12 cellular contexts compared by ENCODE assay signal in genomic region chr5:132478498-132478855, GRCh38. TPM values are rescaled to one million over a fixed set of nuclear protein-coding genes. Genes with fewer than 3 reads are reported as not detected.
DNase-seq lines count a peak whose midpoint lies in the region; ATAC-seq, FAIRE-seq and TF ChIP-seq lines count a peak whose summit lies in the region.
"Had no signal": no experiment of that assay in that cellular context is flagged by ENCODE, and none has a peak within 500 bp of the region (broad histone marks: within the 10 kb centered on the region; RNA-seq: fewer than 3 reads in every experiment).

No MANE protein-coding gene starts in this region.

- H3K27me3 ChIP-seq in astrocyte (ENCODE audit: insufficient read depth, low read length): no peaks in the 10 kb centered on the region
- H3K27me3 ChIP-seq: BE2C had no signal

- no peak overlapping the region for H2AFZ ChIP-seq in astrocyte (ENCODE audit: low read depth, low read length)

- no peaks in the 10 kb centered on the region for H4K20me1 ChIP-seq in astrocyte (ENCODE audit: insufficient read depth, low read length)

- H3K4me3 ChIP-seq in astrocyte (ENCODE audit: insufficient read depth, low read depth, low read length): no peak overlapping the region

- no peak overlapping the region for H3K4me2 ChIP-seq in astrocyte (ENCODE audit: low read length)

- H3K79me2 ChIP-seq in astrocyte (ENCODE audit: insufficient read depth, low read length): no peaks in the 10 kb centered on the region

- H3K4me1 Mint-ChIP-seq in stimulated activated naive CD8-positive, alpha-beta T cell treated with anti-CD3 and anti-CD28 coated beads, Interleukin-15, Interleukin-2, amounts not matched to agents 100 ng/mL and 50 ng/mL, for 24 hours (ENCODE audit: low read depth): peaks cover 86% of the 10 kb centered on the region
- peaks cover 17% of the 10 kb centered on the region for H3K4me1 Mint-ChIP-seq in astrocyte (ENCODE audit: low read depth, unreplicated experiment)
- peaks cover 75% of the 10 kb centered on the region in 2 donors for H3K4me1 Mint-ChIP-seq in natural killer cell treated with Interleukin-12 subunit alpha and Interleukin-12 subunit beta and Interleukin-15 and Interleukin-18, amount 100 ng/mL, for 72 hours (ENCODE audit: low read depth in 2 of 2)

- no peaks in the 10 kb centered on the region for H3K27me3 Mint-ChIP-seq in stimulated activated naive CD8-positive, alpha-beta T cell treated with anti-CD3 and anti-CD28 coated beads, Interleukin-15, Interleukin-2, amounts not matched to agents 100 ng/mL and 50 ng/mL, for 24 hours
- no peaks in the 10 kb centered on the region for H3K27me3 Mint-ChIP-seq in astrocyte (ENCODE audit: low read depth, unreplicated experiment)
- H3K27me3 Mint-ChIP-seq in natural killer cell treated with Interleukin-12 subunit alpha and Interleukin-12 subunit beta and Interleukin-15 and Interleukin-18, amount 100 ng/mL, for 72 hours: no peaks in the 10 kb centered on the region

- no peak overlapping the region for H3K27ac ChIP-seq in astrocyte (ENCODE audit: low read depth, low read length)
- H3K27ac ChIP-seq: epithelial cell of prostate had no signal

- intact Hi-C loops in head of caudate nucleus (cut with DNase I) (no loop called here), sciatic nerve (cut with DNase I) (no loop called here)

- H3K36me3 ChIP-seq in astrocyte (ENCODE audit: insufficient read depth, low read length): peaks cover 6% of the 10 kb centered on the region
- H3K36me3 ChIP-seq: BE2C had no signal

- H3K4me1 ChIP-seq in astrocyte (ENCODE audit: insufficient read depth, low read length): no peaks in the 10 kb centered on the region

- no peak for FAIRE-seq in astrocyte (lab: Jason Lieb, UNC)

- no peak overlapping the region for H3K9ac ChIP-seq in astrocyte (ENCODE audit: low read length)

- peak overlapping the region; percentile 61 for H3K27ac Mint-ChIP-seq in stimulated activated naive CD8-positive, alpha-beta T cell treated with anti-CD3 and anti-CD28 coated beads, Interleukin-15, Interleukin-2, amounts not matched to agents 100 ng/mL and 50 ng/mL, for 24 hours
- peak overlapping the region; percentile 47 for H3K27ac Mint-ChIP-seq in astrocyte (ENCODE audit: unreplicated experiment)
- peak overlapping the region; percentile 90 to 97 for H3K27ac Mint-ChIP-seq in natural killer cell treated with Interleukin-12 subunit alpha and Interleukin-12 subunit beta and Interleukin-15 and Interleukin-18, amount 100 ng/mL, for 72 hours

- no peaks in the 10 kb centered on the region for H3K9me3 ChIP-seq in astrocyte (ENCODE audit: insufficient read depth, low read depth, low read length)
- H3K9me3 ChIP-seq: BE2C had no signal

- no peak for TF ChIP-seq CTCF in astrocyte (IDR thresholded peaks at IDR 0.05; ENCODE audit: insufficient read depth, low read depth, low read length)

- no peak for DNase-seq in stimulated activated naive CD8-positive, alpha-beta T cell treated with anti-CD3 and anti-CD28 coated beads, Interleukin-15, Interleukin-2, amounts not matched to agents 100 U/mL and 50 U/mL, for 24 hours
- no peak for DNase-seq in astrocyte (ENCODE audit: low read depth)
- peak; percentile 40 for DNase-seq in natural killer cell treated with Interleukin-12 subunit alpha and Interleukin-12 subunit beta and Interleukin-15 and Interleukin-18, amount 100 ng/mL, for 72 hours (ENCODE audit: low spot score)
- no peak for DNase-seq in head of caudate nucleus
- DNase-seq in anterior cingulate cortex (lab: John Stamatoyannopoulos, UW): no peak
- DNase-seq in sciatic nerve (ENCODE audit: low spot score): no peak
- DNase-seq in DMS79 (lab: John Stamatoyannopoulos, UW): no peak
- DNase-seq: activated CD8-positive, alpha-beta memory T cell treated with anti-CD3 and anti-CD28 coated beads for 24 hours; BE2C; NCI-H2171 treated with DMSO at 0.1 percent for 48 hours had no signal

- no peak for ATAC-seq in stimulated activated naive CD8-positive, alpha-beta T cell treated with anti-CD3 and anti-CD28 coated beads, Interleukin-15, Interleukin-2, amounts not matched to agents 100 U/mL and 50 U/mL, for 24 hours
- peak in 1 of 2 donors; percentile 1 for ATAC-seq in natural killer cell treated with Interleukin-12 subunit alpha and Interleukin-12 subunit beta and Interleukin-15 and Interleukin-18, amount 100 ng/mL, for 72 hours
- ATAC-seq in sciatic nerve: no peak

- peaks cover 8% of the 10 kb centered on the region for H3K36me3 Mint-ChIP-seq in stimulated activated naive CD8-positive, alpha-beta T cell treated with anti-CD3 and anti-CD28 coated beads, Interleukin-15, Interleukin-2, amounts not matched to agents 100 ng/mL and 50 ng/mL, for 24 hours (ENCODE audit: low read depth)
- H3K36me3 Mint-ChIP-seq in astrocyte (ENCODE audit: low read depth, unreplicated experiment): peaks cover 18% of the 10 kb centered on the region
- H3K36me3 Mint-ChIP-seq in natural killer cell treated with Interleukin-12 subunit alpha and Interleukin-12 subunit beta and Interleukin-15 and Interleukin-18, amount 100 ng/mL, for 72 hours: no peaks in the 10 kb centered on the region

- no peaks in the 10 kb centered on the region for H3K9me3 Mint-ChIP-seq in stimulated activated naive CD8-positive, alpha-beta T cell treated with anti-CD3 and anti-CD28 coated beads, Interleukin-15, Interleukin-2, amounts not matched to agents 100 ng/mL and 50 ng/mL, for 24 hours
- H3K9me3 Mint-ChIP-seq in astrocyte (ENCODE audit: unreplicated experiment): no peaks in the 10 kb centered on the region
- no peaks in the 10 kb centered on the region for H3K9me3 Mint-ChIP-seq in natural killer cell treated with Interleukin-12 subunit alpha and Interleukin-12 subunit beta and Interleukin-15 and Interleukin-18, amount 100 ng/mL, for 72 hours

- no peak overlapping the region for H3K4me3 Mint-ChIP-seq in stimulated activated naive CD8-positive, alpha-beta T cell treated with anti-CD3 and anti-CD28 coated beads, Interleukin-15, Interleukin-2, amounts not matched to agents 100 ng/mL and 50 ng/mL, for 24 hours
- no peak overlapping the region for H3K4me3 Mint-ChIP-seq in astrocyte (ENCODE audit: unreplicated experiment)
- H3K4me3 Mint-ChIP-seq in natural killer cell treated with Interleukin-12 subunit alpha and Interleukin-12 subunit beta and Interleukin-15 and Interleukin-18, amount 100 ng/mL, for 72 hours: peak overlapping the region; percentile 13

RNA-seq across cellular contexts. Expression of gene IRF1, which starts 12.1 kb away (rescaled TPM):
- 39.7 and 42.5 TPM in 2 replicates for total RNA-seq in astrocyte
- total RNA-seq in natural killer cell treated with Interleukin-12 subunit alpha and Interleukin-12 subunit beta and Interleukin-15 and Interleukin-18, amount 100 ng/mL, for 72 hours: 100 to 1,000 TPM; 351 to 512 TPM
- total RNA-seq in sciatic nerve: 52.2 TPM
